Comparison of ENCODE assay signal across 19 cellular contexts in the genomic region with DNA sequence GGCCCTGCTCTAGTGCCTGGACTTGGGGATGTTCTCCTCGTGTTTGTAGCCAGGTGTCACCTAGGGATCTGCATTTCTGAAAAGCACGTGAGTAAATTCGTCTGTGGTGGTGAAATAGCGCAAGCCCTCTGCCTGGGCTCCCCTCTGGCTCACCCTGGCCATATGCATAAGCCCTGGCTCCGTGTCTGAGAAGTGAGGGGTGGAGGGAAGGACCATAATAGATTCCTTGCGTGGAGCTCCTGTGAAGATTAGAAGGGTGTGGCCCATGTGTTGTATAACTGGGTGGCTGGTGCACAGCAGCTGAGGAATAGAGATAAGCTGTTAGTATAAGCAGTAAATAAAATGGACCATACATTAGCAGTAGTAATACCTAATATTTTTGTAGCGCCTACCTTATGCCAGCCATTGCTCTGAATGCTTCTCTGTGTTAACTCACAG. TPM values are rescaled to one million over a fixed set of nuclear protein-coding genes. Genes with fewer than 3 reads are reported as not detected.
"Had no signal": no experiment of that assay in that cellular context is flagged by ENCODE, and none has a peak within 500 bp of the region (broad histone marks: within the 10 kb centered on the region; RNA-seq: fewer than 3 reads in every experiment).

No MANE protein-coding gene starts in this region.

- H3K9me3 ChIP-seq: ascending aorta, breast epithelium, spleen, thoracic aorta had no signal

- H3K4me3 ChIP-seq: ascending aorta, breast epithelium, spleen, thoracic aorta had no signal

- H3K9me3 Mint-ChIP-seq: activated T-helper 17 cell treated with anti-CD3 and anti-CD28 coated beads, Interleukin-2, amount 50 U/mL, for 72 hours; effector memory CD8-positive, alpha-beta T cell; nephron had no signal

- H3K4me3 Mint-ChIP-seq: activated T-helper 17 cell treated with anti-CD3 and anti-CD28 coated beads, Interleukin-2, amount 50 U/mL, for 72 hours; effector memory CD8-positive, alpha-beta T cell; nephron; T-helper 17 cell had no signal

- H3K36me3 ChIP-seq: ascending aorta, breast epithelium, spleen, thoracic aorta had no signal

- DNase-seq: activated CD4-positive, alpha-beta T cell treated with anti-CD3 and anti-CD28 coated beads for 1 hour; activated CD4-positive, alpha-beta T cell treated with anti-CD3 and anti-CD28 coated beads, Interleukin-2, amount 50 U/mL, for 48 hours; activated naive CD4-positive, alpha-beta T cell treated with Interleukin-2 at 50 U/mL for 16 hours; dermis blood vessel endothelial cell; effector memory CD8-positive, alpha-beta T cell; foreskin melanocyte; kidney glomerular epithelial cell; mesendoderm; nucleus accumbens; spleen; T-helper 17 cell had no signal

- ATAC-seq: activated T-helper 17 cell treated with anti-CD3 and anti-CD28 coated beads, Interleukin-2, amount 50 U/mL, for 72 hours; effector memory CD8-positive, alpha-beta T cell; sciatic nerve; T-helper 17 cell had no signal

- H3K27ac Mint-ChIP-seq: activated T-helper 17 cell treated with anti-CD3 and anti-CD28 coated beads, Interleukin-2, amount 50 U/mL, for 72 hours; nephron; T-helper 17 cell had no signal

- H3K27ac ChIP-seq: ascending aorta, breast epithelium, spleen, thoracic aorta had no signal

- H3K27me3 ChIP-seq: ascending aorta, breast epithelium, spleen had no signal

- H3K4me1 Mint-ChIP-seq: activated T-helper 17 cell treated with anti-CD3 and anti-CD28 coated beads, Interleukin-2, amount 50 U/mL, for 72 hours had no signal

- H3K4me1 ChIP-seq: ascending aorta, breast epithelium had no signal

- H3K27me3 Mint-ChIP-seq: effector memory CD8-positive, alpha-beta T cell had no signal

RNA-seq across cellular contexts. Expression of a gene that starts 4.8 kb away (rescaled TPM):
- total RNA-seq: ascending aorta, dermis blood vessel endothelial cell, pulmonary artery endothelial cell had no signal
- polyA plus RNA-seq: fibroblast of lung had no signal
